20 cellular contexts compared by ENCODE assay signal in genomic region chr2:77087987-77088414, GRCh38.
"Had no signal": no experiment of that assay in that cellular context is flagged by ENCODE, and none has a peak within 500 bp of the region (broad histone marks: within the 10 kb centered on the region; RNA-seq: fewer than 3 reads in every experiment).

No MANE protein-coding gene starts in this region.

- H3K27me3 ChIP-seq: gastrocnemius medialis, left lung, pancreas had no signal

- DNase-seq: activated CD4-positive, alpha-beta T cell treated with anti-CD3 and anti-CD28 coated beads, Interleukin-2, amount 10 ng/mL, durations not matched to agents 24 days and 14 days; activated naive CD4-positive, alpha-beta T cell treated with anti-CD3 and anti-CD28 coated beads, Interleukin-2, amount 50 U/mL, for 16 hours; central memory CD4-positive, alpha-beta T cell; effector CD8-positive, alpha-beta T cell; gastrocnemius medialis; hippocampal formation; islet precursor cell; left lung; pancreas; stimulated activated CD4-positive, alpha-beta T cell treated with anti-CD3 and anti-CD28 coated beads, Interleukin-15, amount 100 ng/mL, for 24 hours; stimulated activated CD4-positive, alpha-beta T cell treated with anti-CD3 and anti-CD28 coated beads, Interleukin-4, amount 100 ng/mL, for 4 hours; stimulated activated naive CD8-positive, alpha-beta T cell treated with anti-CD3 and anti-CD28 coated beads, Interleukin-15, amount 100 ng/mL, for 72 hours; T-helper 1 cell; WERI-Rb-1 had no signal

- H3K36me3 ChIP-seq: gastrocnemius medialis, left lung, pancreas, thoracic aorta, WERI-Rb-1 had no signal

- H3K36me3 Mint-ChIP-seq: memory B cell had no signal

- H3K9me3 ChIP-seq: gastrocnemius medialis, left lung, pancreas, thoracic aorta had no signal

- H3K4me3 ChIP-seq: coronary artery, gastrocnemius medialis, left lung, pancreas, thoracic aorta had no signal

- H3K27ac ChIP-seq: coronary artery, epithelial cell of prostate, gastrocnemius medialis, left lung, pancreas, thoracic aorta, WERI-Rb-1 had no signal

- H3K4me3 Mint-ChIP-seq: activated CD4-positive, alpha-beta T cell treated with anti-CD3 and anti-CD28 coated beads, Interleukin-2, amount 10 ng/mL, durations not matched to agents 24 days and 14 days; activated T-helper 17 cell treated with anti-CD3 and anti-CD28 coated beads, Interleukin-2, amount 50 U/mL, for 72 hours; memory B cell; stimulated activated naive CD8-positive, alpha-beta T cell treated with anti-CD3 and anti-CD28 coated beads, Interleukin-15, amount 100 ng/mL, for 72 hours had no signal

- H3K27me3 Mint-ChIP-seq: activated CD4-positive, alpha-beta T cell treated with anti-CD3 and anti-CD28 coated beads, Interleukin-2, amount 10 ng/mL, durations not matched to agents 24 days and 14 days had no signal

- H3K4me1 Mint-ChIP-seq: activated CD4-positive, alpha-beta T cell treated with anti-CD3 and anti-CD28 coated beads, Interleukin-2, amount 10 ng/mL, durations not matched to agents 24 days and 14 days; activated T-helper 17 cell treated with anti-CD3 and anti-CD28 coated beads, Interleukin-2, amount 50 U/mL, for 72 hours; memory B cell; nephron had no signal

- H3K4me1 ChIP-seq: gastrocnemius medialis, left lung, pancreas had no signal

- H3K27ac Mint-ChIP-seq: activated CD4-positive, alpha-beta T cell treated with anti-CD3 and anti-CD28 coated beads, Interleukin-2, amount 10 ng/mL, durations not matched to agents 24 days and 14 days; activated T-helper 17 cell treated with anti-CD3 and anti-CD28 coated beads, Interleukin-2, amount 50 U/mL, for 72 hours; memory B cell; nephron; stimulated activated naive CD8-positive, alpha-beta T cell treated with anti-CD3 and anti-CD28 coated beads, Interleukin-15, amount 100 ng/mL, for 72 hours had no signal
